In genomic region chr2:9693138-9693520, GRCh38 we compare ENCODE assay signal across 9 cellular contexts.
DNase-seq lines count a peak whose midpoint lies in the region; ATAC-seq and TF ChIP-seq lines count a peak whose summit lies in the region.
"Had no signal": no experiment of that assay in that cellular context is flagged by ENCODE, and none has a peak within 500 bp of the region (broad histone marks: within the 10 kb centered on the region; RNA-seq: fewer than 3 reads in every experiment).

No MANE protein-coding gene starts in this region.

- TF ChIP-seq CTCF in AG09309 (IDR thresholded peaks at IDR 0.05; ENCODE audit: control insufficient read depth, insufficient read depth, low read depth, low read length, missing control alignments) (no peak), astrocyte of the spinal cord (IDR thresholded peaks at IDR 0.05; ENCODE audit: low read depth, low read length) (no peak), lower lobe of right lung (IDR thresholded peaks at IDR 0.05) (no peak), A673 (conservative IDR thresholded peaks at IDR 0.05; ENCODE audit: low read depth, low read length) (no peak), body of pancreas (IDR thresholded peaks at IDR 0.05) (no peak)

- ATAC-seq in HG03108 (IDR thresholded peaks at IDR 0.05; ENCODE audit: unreplicated experiment): peak; percentile 48
- ATAC-seq in lower lobe of right lung: peak; percentile 40 to 45
- no peak for ATAC-seq in HG03045 (IDR thresholded peaks at IDR 0.05; ENCODE audit: unreplicated experiment)
- no peak for ATAC-seq in body of pancreas

- TF ChIP-seq POLR2A in body of pancreas (IDR thresholded peaks at IDR 0.05): no peak

- BruUV-seq in A673 (replicated peaks; lab: Mats Ljungman, UMichigan): no TSS peak

- intact Hi-C loops in lower lobe of right lung (cut with DNase I) (no loop called here), A673 (cut with micrococcal nuclease; ENCODE audit: unreplicated experiment) (no loop called here), body of pancreas (cut with DNase I) (no loop called here)

- H3K4me1 ChIP-seq in lower lobe of right lung (peaks cover 5% of the 10 kb centered on the region), A673 (ENCODE audit: insufficient read depth, low read length, poor library complexity, severe bottlenecking) (no peaks in the 10 kb centered on the region), body of pancreas (no peaks in the 10 kb centered on the region)

- CTCF ChIA-PET in A673 (lab: Charles Lee): no interaction called here

- H3K27ac ChIP-seq in lower lobe of right lung (peak overlapping the region; percentile 24), A673 (ENCODE audit: low read depth, low read length, poor library complexity, severe bottlenecking) (no peak overlapping the region), body of pancreas (no peak overlapping the region)

- in situ Hi-C loops in astrocyte of the spinal cord (cut with HindIII; ENCODE audit: low sequenced_read_pairs): no loop called here

- DNase-seq in AG09309 (ENCODE audit: low read depth) (peak; percentile 52), astrocyte of the spinal cord (ENCODE audit: low read depth, low spot score) (peak; percentile 58), lower lobe of right lung (no peak), A673 (ENCODE audit: low spot score) (no peak), NCI-H2196 (lab: John Stamatoyannopoulos, UW; ENCODE audit: unreplicated experiment) (no peak), body of pancreas (no peak)

- WGBS in body of pancreas, 2 donors: 70 to 87% methylated on average over 5 to 9 of the region's 9 CpGs

- H3K36me3 ChIP-seq in lower lobe of right lung (no peaks in the 10 kb centered on the region), A673 (ENCODE audit: insufficient read depth, low read length, poor library complexity, severe bottlenecking) (no peaks in the 10 kb centered on the region), body of pancreas (replicated peaks in 1 of 2; ENCODE audit: insufficient read depth in 1 of 2, low read depth in 2 of 2) (no peaks in the 10 kb centered on the region)

- POLR2A ChIA-PET in A673 (lab: Charles Lee; ENCODE audit: low non-redundant PET): no interaction called here

- H3K4me3 ChIP-seq in AG09309 (ENCODE audit: control insufficient read depth, low read depth, low read length) (no peak overlapping the region), astrocyte of the spinal cord (ENCODE audit: low read depth, low read length) (no peak overlapping the region), lower lobe of right lung (no peak overlapping the region), A673 (ENCODE audit: low read depth, low read length, poor library complexity, severe bottlenecking) (no peak overlapping the region), body of pancreas (no peak overlapping the region)
- H3K4me3 ChIP-seq: dorsolateral prefrontal cortex had no signal

- H3K27me3 ChIP-seq in lower lobe of right lung (ENCODE audit: low read depth) (no peaks in the 10 kb centered on the region), A673 (replicated peaks; ENCODE audit: insufficient read depth, low read depth, low read length, poor library complexity) (no peaks in the 10 kb centered on the region), body of pancreas (no peaks in the 10 kb centered on the region)
- H3K27me3 ChIP-seq: dorsolateral prefrontal cortex had no signal

- H3K9me3 ChIP-seq in lower lobe of right lung (no peaks in the 10 kb centered on the region), A673 (ENCODE audit: low read depth, low read length, poor library complexity, severe bottlenecking) (no peaks in the 10 kb centered on the region), body of pancreas (no peaks in the 10 kb centered on the region)

Comparison
In these comparisons a context has a peak if more than half of its experiments do, and no peak if none do; other contexts are left out.
1. DNase-seq: peak in AG09309 (single experiment) and astrocyte of the spinal cord (single experiment); none in lower lobe of right lung (single experiment), A673 (single experiment), NCI-H2196 (single experiment) and body of pancreas (0 of 4).
2. ATAC-seq: peak in HG03108 (single experiment) and lower lobe of right lung (2 of 2); none in HG03045 (single experiment) and body of pancreas (single experiment).